In the genomic region with DNA sequence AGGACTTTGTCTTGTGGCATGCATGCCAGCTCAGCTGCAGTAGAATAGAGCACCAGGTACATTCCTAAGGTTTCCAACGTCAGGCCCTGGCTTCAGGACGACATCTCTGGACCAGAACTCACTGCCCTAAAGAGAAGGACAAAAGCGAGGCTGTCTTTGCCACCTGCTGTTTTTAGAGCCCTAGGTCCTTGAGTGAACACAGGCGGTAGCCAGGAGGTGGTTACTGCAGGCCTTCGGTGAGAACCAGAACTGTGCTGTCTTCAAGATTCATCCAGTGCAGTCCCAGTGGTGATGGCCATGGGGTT, we compare ENCODE assay signal across 1 cellular context.
TF ChIP-seq lines count a peak whose summit lies in the region.

No MANE protein-coding gene starts in this region.

TF ChIP-seq in A549, 52 proteins besides CTCF, POLR2A, EP300 and RAD21:
- TF ChIP-seq REST (IDR thresholded peaks at IDR 0.05) (no peak), FOSB (CRISPR knock-in tag; IDR thresholded peaks at IDR 0.05) (no peak), RARB (CRISPR knock-in tag; IDR thresholded peaks at IDR 0.05) (no peak), HOXB5 (CRISPR knock-in tag; IDR thresholded peaks at IDR 0.05) (peak; percentile 2; the same call in 1 of the 2 replicates), KDM5A (IDR thresholded peaks at IDR 0.05) (no peak), HOXA7 (CRISPR knock-in tag; IDR thresholded peaks at IDR 0.05) (no peak), ELK1 (IDR thresholded peaks at IDR 0.05; ENCODE audit: low read depth, low read length) (no peak), SREBF2 (IDR thresholded peaks at IDR 0.05) (no peak)
